Comparison of ENCODE assay signal across 1 cellular context in the genomic region with DNA sequence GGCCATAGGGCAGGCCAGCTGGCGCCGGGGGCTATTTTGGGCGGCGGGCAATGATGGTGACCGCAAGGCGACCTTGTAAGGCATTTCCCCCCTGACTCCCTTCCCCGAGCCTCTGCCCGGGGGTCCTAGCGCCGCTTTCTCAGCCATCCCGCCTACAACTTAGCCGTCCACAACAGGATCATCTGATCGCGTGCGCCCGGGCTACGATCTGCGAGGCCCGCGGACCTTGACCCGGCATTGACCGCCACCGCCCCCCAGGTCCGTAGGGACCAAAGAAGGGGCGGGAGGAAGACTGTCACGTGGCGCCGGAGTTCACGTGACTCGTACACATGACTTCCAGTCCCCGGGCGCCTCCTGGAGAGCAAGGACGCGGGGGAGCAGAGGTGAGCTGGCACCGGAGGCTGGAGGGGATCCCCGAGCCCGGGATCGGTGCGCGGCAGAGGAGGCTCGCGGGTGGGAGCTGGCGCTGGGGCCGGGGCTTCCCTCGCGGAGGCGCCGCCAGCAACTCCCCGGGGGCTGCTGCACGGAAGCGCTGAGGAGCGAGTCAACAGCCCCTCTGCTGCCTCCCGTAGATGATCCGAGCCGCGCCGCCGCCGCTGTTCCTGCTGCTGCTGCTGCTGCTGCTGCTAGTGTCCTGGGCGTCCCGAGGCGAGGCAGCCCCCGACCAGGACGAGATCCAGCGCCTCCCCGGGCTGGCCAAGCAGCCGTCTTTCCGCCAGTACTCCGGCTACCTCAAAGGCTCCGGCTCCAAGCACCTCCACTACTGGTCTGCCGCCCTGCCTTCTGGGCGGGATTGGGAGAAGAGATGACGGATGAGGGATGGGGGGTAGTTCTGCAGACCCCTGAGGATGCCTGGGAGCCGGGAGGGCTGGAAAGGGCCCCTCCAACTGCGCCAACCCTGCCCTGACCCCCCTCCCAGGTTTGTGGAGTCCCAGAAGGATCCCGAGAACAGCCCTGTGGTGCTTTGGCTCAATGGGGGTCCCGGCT.
TF ChIP-seq lines count a peak whose summit lies in the region.

A gene (plus strand): TSS at position 339 of the 987 bp plus-strand sequence. CDS start 234 bp downstream, at position 573.
A gene with protein sequence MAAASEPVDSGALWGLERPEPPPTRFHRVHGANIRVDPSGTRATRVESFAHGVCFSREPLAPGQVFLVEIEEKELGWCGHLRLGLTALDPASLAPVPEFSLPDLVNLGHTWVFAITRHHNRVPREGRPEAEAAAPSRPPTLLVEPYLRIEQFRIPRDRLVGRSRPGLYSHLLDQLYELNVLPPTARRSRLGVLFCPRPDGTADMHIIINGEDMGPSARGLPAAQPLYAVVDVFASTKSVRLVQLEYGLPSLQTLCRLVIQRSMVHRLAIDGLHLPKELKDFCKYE (minus strand): TSS at position 212 of the 987 bp plus-strand sequence. CDS start 217 bp downstream, outside the sequence.

TF ChIP-seq in HepG2, 621 proteins besides CTCF, POLR2A, EP300 and RAD21 (continued from another document and continues in another):
- TF ChIP-seq, protein P1, sequence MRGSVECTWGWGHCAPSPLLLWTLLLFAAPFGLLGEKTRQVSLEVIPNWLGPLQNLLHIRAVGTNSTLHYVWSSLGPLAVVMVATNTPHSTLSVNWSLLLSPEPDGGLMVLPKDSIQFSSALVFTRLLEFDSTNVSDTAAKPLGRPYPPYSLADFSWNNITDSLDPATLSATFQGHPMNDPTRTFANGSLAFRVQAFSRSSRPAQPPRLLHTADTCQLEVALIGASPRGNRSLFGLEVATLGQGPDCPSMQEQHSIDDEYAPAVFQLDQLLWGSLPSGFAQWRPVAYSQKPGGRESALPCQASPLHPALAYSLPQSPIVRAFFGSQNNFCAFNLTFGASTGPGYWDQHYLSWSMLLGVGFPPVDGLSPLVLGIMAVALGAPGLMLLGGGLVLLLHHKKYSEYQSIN (CRISPR knock-in tag; IDR thresholded peaks at IDR 0.05; ENCODE audit: borderline replicate concordance), result peak; percentile 85; the same call in 1 of the 2 replicates
- TF ChIP-seq ZKSCAN8 (CRISPR knock-in tag; IDR thresholded peaks at IDR 0.05; ENCODE audit: borderline replicate concordance) (peak; percentile 98), POLR2AphosphoS2 (IDR thresholded peaks at IDR 0.05; ENCODE audit: low read depth, low read length) (no peak), MAFF (IDR thresholded peaks at IDR 0.05; ENCODE audit: low read depth, low read length) (peak; percentile 33; the same call in 1 of the 2 replicates), KLF12 (CRISPR knock-in tag; IDR thresholded peaks at IDR 0.05; ENCODE audit: borderline replicate concordance) (peak; percentile 97), MTF1 (CRISPR knock-in tag; IDR thresholded peaks at IDR 0.05) (peak; percentile 88; the same call in 1 of the 2 replicates), ZNF260 (CRISPR knock-in tag; IDR thresholded peaks at IDR 0.05; ENCODE audit: borderline replicate concordance, low read depth) (peak; percentile 63; the same call in 1 of the 2 replicates), ZNF678 (CRISPR knock-in tag; IDR thresholded peaks at IDR 0.05) (peak; percentile 80; the same call in 1 of the 2 replicates), MBD4 (IDR thresholded peaks at IDR 0.05; ENCODE audit: borderline replicate concordance, low read length) (no peak), ZNF713 (CRISPR knock-in tag; IDR thresholded peaks at IDR 0.05) (no peak; the same call in 1 of the 2 replicates), PRMT3 (CRISPR knock-in tag; IDR thresholded peaks at IDR 0.05; ENCODE audit: borderline replicate concordance, low read depth) (peak; percentile 99), ZNF709 (CRISPR knock-in tag; IDR thresholded peaks at IDR 0.05) (peak; percentile 96), STAG1 (CRISPR knock-in tag; IDR thresholded peaks at IDR 0.05) (peak; percentile 55), ZNF12 (CRISPR knock-in tag; IDR thresholded peaks at IDR 0.05) (peak; percentile 90), ZNF510 (CRISPR knock-in tag; IDR thresholded peaks at IDR 0.05; ENCODE audit: low read depth) (peak; percentile 99), ZNF10 (CRISPR knock-in tag; IDR thresholded peaks at IDR 0.05; ENCODE audit: borderline replicate concordance, low read depth) (no peak), FOXO1 (CRISPR knock-in tag; IDR thresholded peaks at IDR 0.05) (peak; percentile 96), ARNT (IDR thresholded peaks at IDR 0.05) (peak; percentile 96; the same call in 1 of the 2 replicates), MIER2 (CRISPR knock-in tag; IDR thresholded peaks at IDR 0.05) (peak; percentile 84), KLF6 (CRISPR knock-in tag; IDR thresholded peaks at IDR 0.05) (peak; percentile 100), GATAD1 (CRISPR knock-in tag; IDR thresholded peaks at IDR 0.05) (peak; percentile 100), TAF1 (CRISPR knock-in tag; IDR thresholded peaks at IDR 0.05) (peak; percentile 97), SP140L (CRISPR knock-in tag; IDR thresholded peaks at IDR 0.05; ENCODE audit: borderline replicate concordance) (peak; percentile 93; the same call in 1 of the 2 replicates), MYC (CRISPR knock-in tag; IDR thresholded peaks at IDR 0.05; ENCODE audit: borderline replicate concordance) (peak; percentile 99), YEATS4 (CRISPR knock-in tag; IDR thresholded peaks at IDR 0.05; ENCODE audit: borderline replicate concordance) (peak; percentile 100), FLYWCH1 (CRISPR knock-in tag; IDR thresholded peaks at IDR 0.05) (0 out of 2 replicates have a peak, but pooled peaks have one; percentile 78), ELF4 (CRISPR knock-in tag; IDR thresholded peaks at IDR 0.05; ENCODE audit: borderline replicate concordance) (peak; percentile 86), EZH2 (conservative IDR thresholded peaks at IDR 0.05; ENCODE audit: low read depth, low read length) (no peak), SP4 (CRISPR knock-in tag; IDR thresholded peaks at IDR 0.05) (peak; percentile 96), ZNF816 (CRISPR knock-in tag; IDR thresholded peaks at IDR 0.05; ENCODE audit: borderline replicate concordance) (peak; percentile 60; the same call in 1 of the 2 replicates), ZNF264 (CRISPR knock-in tag; IDR thresholded peaks at IDR 0.05) (peak; percentile 98), ESRRA (CRISPR knock-in tag; IDR thresholded peaks at IDR 0.05; ENCODE audit: low read depth) (peak; percentile 99), KAT8 (CRISPR knock-in tag; IDR thresholded peaks at IDR 0.05) (peak; percentile 100), MAF1 (CRISPR knock-in tag; IDR thresholded peaks at IDR 0.05; ENCODE audit: borderline replicate concordance) (peak; percentile 94), HNRNPK (IDR thresholded peaks at IDR 0.05; ENCODE audit: low read depth, low read length, poor library complexity, severe bottlenecking) (peak; percentile 64), ZNF274 (CRISPR knock-in tag; IDR thresholded peaks at IDR 0.05) (peak; percentile 99), ZNF567 (CRISPR knock-in tag; IDR thresholded peaks at IDR 0.05; ENCODE audit: borderline replicate concordance) (peak; percentile 94; the same call in 1 of the 2 replicates), SRF (IDR thresholded peaks at IDR 0.05; ENCODE audit: low read depth, low read length) (peak; percentile 54), BCL6 (CRISPR knock-in tag; IDR thresholded peaks at IDR 0.05) (peak; percentile 97), RBAK (CRISPR knock-in tag; IDR thresholded peaks at IDR 0.05) (peak; percentile 87)
- TF ChIP-seq, protein P2, sequence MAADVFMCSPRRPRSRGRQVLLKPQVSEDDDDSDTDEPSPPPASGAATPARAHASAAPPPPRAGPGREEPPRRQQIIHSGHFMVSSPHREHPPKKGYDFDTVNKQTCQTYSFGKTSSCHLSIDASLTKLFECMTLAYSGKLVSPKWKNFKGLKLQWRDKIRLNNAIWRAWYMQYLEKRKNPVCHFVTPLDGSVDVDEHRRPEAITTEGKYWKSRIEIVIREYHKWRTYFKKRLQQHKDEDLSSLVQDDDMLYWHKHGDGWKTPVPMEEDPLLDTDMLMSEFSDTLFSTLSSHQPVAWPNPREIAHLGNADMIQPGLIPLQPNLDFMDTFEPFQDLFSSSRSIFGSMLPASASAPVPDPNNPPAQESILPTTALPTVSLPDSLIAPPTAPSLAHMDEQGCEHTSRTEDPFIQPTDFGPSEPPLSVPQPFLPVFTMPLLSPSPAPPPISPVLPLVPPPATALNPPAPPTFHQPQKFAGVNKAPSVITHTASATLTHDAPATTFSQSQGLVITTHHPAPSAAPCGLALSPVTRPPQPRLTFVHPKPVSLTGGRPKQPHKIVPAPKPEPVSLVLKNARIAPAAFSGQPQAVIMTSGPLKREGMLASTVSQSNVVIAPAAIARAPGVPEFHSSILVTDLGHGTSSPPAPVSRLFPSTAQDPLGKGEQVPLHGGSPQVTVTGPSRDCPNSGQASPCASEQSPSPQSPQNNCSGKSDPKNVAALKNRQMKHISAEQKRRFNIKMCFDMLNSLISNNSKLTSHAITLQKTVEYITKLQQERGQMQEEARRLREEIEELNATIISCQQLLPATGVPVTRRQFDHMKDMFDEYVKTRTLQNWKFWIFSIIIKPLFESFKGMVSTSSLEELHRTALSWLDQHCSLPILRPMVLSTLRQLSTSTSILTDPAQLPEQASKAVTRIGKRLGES (CRISPR knock-in tag; IDR thresholded peaks at IDR 0.05; ENCODE audit: borderline replicate concordance), result peak; percentile 92
- TF ChIP-seq, protein P3, sequence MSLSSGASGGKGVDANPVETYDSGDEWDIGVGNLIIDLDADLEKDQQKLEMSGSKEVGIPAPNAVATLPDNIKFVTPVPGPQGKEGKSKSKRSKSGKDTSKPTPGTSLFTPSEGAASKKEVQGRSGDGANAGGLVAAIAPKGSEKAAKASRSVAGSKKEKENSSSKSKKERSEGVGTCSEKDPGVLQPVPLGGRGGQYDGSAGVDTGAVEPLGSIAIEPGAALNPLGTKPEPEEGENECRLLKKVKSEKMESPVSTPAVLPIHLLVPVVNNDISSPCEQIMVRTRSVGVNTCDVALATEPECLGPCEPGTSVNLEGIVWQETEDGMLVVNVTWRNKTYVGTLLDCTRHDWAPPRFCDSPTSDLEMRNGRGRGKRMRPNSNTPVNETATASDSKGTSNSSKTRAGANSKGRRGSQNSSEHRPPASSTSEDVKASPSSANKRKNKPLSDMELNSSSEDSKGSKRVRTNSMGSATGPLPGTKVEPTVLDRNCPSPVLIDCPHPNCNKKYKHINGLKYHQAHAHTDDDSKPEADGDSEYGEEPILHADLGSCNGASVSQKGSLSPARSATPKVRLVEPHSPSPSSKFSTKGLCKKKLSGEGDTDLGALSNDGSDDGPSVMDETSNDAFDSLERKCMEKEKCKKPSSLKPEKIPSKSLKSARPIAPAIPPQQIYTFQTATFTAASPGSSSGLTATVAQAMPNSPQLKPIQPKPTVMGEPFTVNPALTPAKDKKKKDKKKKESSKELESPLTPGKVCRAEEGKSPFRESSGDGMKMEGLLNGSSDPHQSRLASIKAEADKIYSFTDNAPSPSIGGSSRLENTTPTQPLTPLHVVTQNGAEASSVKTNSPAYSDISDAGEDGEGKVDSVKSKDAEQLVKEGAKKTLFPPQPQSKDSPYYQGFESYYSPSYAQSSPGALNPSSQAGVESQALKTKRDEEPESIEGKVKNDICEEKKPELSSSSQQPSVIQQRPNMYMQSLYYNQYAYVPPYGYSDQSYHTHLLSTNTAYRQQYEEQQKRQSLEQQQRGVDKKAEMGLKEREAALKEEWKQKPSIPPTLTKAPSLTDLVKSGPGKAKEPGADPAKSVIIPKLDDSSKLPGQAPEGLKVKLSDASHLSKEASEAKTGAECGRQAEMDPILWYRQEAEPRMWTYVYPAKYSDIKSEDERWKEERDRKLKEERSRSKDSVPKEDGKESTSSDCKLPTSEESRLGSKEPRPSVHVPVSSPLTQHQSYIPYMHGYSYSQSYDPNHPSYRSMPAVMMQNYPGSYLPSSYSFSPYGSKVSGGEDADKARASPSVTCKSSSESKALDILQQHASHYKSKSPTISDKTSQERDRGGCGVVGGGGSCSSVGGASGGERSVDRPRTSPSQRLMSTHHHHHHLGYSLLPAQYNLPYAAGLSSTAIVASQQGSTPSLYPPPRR (CRISPR knock-in tag; IDR thresholded peaks at IDR 0.05; ENCODE audit: borderline replicate concordance), result peak; percentile 95
- TF ChIP-seq, protein P4, sequence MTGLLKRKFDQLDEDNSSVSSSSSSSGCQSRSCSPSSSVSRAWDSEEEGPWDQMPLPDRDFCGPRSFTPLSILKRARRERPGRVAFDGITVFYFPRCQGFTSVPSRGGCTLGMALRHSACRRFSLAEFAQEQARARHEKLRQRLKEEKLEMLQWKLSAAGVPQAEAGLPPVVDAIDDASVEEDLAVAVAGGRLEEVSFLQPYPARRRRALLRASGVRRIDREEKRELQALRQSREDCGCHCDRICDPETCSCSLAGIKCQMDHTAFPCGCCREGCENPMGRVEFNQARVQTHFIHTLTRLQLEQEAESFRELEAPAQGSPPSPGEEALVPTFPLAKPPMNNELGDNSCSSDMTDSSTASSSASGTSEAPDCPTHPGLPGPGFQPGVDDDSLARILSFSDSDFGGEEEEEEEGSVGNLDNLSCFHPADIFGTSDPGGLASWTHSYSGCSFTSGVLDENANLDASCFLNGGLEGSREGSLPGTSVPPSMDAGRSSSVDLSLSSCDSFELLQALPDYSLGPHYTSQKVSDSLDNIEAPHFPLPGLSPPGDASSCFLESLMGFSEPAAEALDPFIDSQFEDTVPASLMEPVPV (CRISPR knock-in tag; IDR thresholded peaks at IDR 0.05), result peak; percentile 99
- TF ChIP-seq, protein P5, sequence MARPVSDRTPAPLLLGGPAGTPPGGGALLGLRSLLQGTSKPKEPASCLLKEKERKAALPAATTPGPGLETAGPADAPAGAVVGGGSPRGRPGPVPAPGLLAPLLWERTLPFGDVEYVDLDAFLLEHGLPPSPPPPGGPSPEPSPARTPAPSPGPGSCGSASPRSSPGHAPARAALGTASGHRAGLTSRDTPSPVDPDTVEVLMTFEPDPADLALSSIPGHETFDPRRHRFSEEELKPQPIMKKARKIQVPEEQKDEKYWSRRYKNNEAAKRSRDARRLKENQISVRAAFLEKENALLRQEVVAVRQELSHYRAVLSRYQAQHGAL (CRISPR knock-in tag; IDR thresholded peaks at IDR 0.05; ENCODE audit: not compliant biosample characterization), result peak; percentile 94
- TF ChIP-seq, protein P6, sequence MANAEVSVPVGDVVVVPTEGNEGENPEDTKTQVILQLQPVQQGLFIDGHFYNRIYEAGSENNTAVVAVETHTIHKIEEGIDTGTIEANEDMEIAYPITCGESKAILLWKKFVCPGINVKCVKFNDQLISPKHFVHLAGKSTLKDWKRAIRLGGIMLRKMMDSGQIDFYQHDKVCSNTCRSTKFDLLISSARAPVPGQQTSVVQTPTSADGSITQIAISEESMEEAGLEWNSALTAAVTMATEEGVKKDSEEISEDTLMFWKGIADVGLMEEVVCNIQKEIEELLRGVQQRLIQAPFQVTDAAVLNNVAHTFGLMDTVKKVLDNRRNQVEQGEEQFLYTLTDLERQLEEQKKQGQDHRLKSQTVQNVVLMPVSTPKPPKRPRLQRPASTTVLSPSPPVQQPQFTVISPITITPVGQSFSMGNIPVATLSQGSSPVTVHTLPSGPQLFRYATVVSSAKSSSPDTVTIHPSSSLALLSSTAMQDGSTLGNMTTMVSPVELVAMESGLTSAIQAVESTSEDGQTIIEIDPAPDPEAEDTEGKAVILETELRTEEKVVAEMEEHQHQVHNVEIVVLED (CRISPR knock-in tag; IDR thresholded peaks at IDR 0.05; ENCODE audit: borderline replicate concordance), result peak; percentile 86
- TF ChIP-seq, protein P7, sequence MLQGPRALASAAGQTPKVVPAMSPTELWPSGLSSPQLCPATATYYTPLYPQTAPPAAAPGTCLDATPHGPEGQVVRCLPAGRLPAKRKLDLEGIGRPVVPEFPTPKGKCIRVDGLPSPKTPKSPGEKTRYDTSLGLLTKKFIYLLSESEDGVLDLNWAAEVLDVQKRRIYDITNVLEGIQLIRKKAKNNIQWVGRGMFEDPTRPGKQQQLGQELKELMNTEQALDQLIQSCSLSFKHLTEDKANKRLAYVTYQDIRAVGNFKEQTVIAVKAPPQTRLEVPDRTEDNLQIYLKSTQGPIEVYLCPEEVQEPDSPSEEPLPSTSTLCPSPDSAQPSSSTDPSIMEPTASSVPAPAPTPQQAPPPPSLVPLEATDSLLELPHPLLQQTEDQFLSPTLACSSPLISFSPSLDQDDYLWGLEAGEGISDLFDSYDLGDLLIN (CRISPR knock-in tag; IDR thresholded peaks at IDR 0.05; ENCODE audit: borderline replicate concordance), result peak; percentile 98; the same call in 1 of the 2 replicates
